ENCODE assay signal across 8 cellular contexts in genomic region chr1:6634278-6635052, GRCh38. TPM values are rescaled to one million over a fixed set of nuclear protein-coding genes. Genes with fewer than 3 reads are reported as not detected.
DNase-seq lines count a peak whose midpoint lies in the region; ATAC-seq, FAIRE-seq and TF ChIP-seq lines count a peak whose summit lies in the region.

No MANE protein-coding gene starts in this region.

- no peaks in the 10 kb centered on the region for H3K27me3 ChIP-seq in HCT116 (ENCODE audit: insufficient read depth, low read length)

- H3K27ac ChIP-seq in HCT116 (ENCODE audit: low read depth, low read length) = no peak overlapping the region

- H3K36me3 ChIP-seq in HCT116 (ENCODE audit: control insufficient read depth in 1 of 2, insufficient read depth in 2 of 2, low read length in 2 of 2) = peaks cover 22 to 35% of the 10 kb centered on the region in 2 experiments
- H3K36me3 ChIP-seq in mucosa of descending colon (ENCODE audit: low read depth) = no peaks in the 10 kb centered on the region

- no peaks in the 10 kb centered on the region for H3K9me2 ChIP-seq in HCT116 (ENCODE audit: insufficient read depth)

- H3K4me1 ChIP-seq in HCT116 (ENCODE audit: control insufficient read depth in 1 of 2, insufficient read depth in 2 of 2, low read length in 2 of 2) (no peaks in the 10 kb centered on the region), mucosa of descending colon (ENCODE audit: low read depth) (no peaks in the 10 kb centered on the region)

- no peak for TF ChIP-seq POLR2A in HCT116 (IDR thresholded peaks at IDR 0.05; ENCODE audit: borderline replicate concordance, extremely low read depth, insufficient read depth, insufficient read length)

- intact Hi-C loops in HCT116 (cut with micrococcal nuclease) (no loop called here), mucosa of descending colon (cut with DNase I, micrococcal nuclease) (no loop called here)

- CTCF ChIA-PET in HCT116 (lab: Charles Lee) = interaction anchor here (0.7 to 1.3 kb wide), 2 partner anchors 154 to 162 kb away, joined by 3 read pairs; no protein-coding TSS in a partner anchor

- TSS peak; percentile 56 for BruUV-seq in HCT116 (replicated peaks; lab: Mats Ljungman, UMichigan)

- H3K4me3 ChIP-seq in HCT116 (replicated peaks in 1 of 2; ENCODE audit: low read depth in 1 of 2, low read length in 2 of 2) (no peak overlapping the region), WI38 (ENCODE audit: low read depth, low read length) (no peak overlapping the region), mucosa of descending colon (no peak overlapping the region)

- no peak for FAIRE-seq in urothelium cell line (lab: Jason Lieb, UNC)

- DNase-seq in AG20443 (ENCODE audit: low spot score) (peak; percentile 63), HCT116 (ENCODE audit: low read depth, low spot score) (no peak), dermis microvascular lymphatic vessel endothelial cell (ENCODE audit: low read depth in 2 of 2) (peak; percentile 34 to 66), mucosa of descending colon (peak; percentile 69 to 80 (median 78)), urothelium cell line (ENCODE audit: low spot score) (peak; percentile 23)

- RAD21 ChIA-PET in HCT116 (lab: Charles Lee; ENCODE audit: low non-redundant PET in 1 of 2, low total read pairs in 2 of 2, uncharacterized antibody in 2 of 2, unreplicated experiment in 2 of 2) = no interaction called here

- H3K9me3 ChIP-seq in HCT116 (ENCODE audit: control insufficient read depth in 1 of 2, insufficient read depth in 1 of 2, low read depth in 1 of 2, low read length in 2 of 2) = no peaks in the 10 kb centered on the region
- no peaks in the 10 kb centered on the region for H3K9me3 ChIP-seq in mucosa of descending colon

- ATAC-seq in HCT116 = peak; percentile 77
- peak; percentile 87 for ATAC-seq in mucosa of descending colon
- no peak for ATAC-seq in GM21515 (IDR thresholded peaks at IDR 0.05; ENCODE audit: unreplicated experiment)
- no peak for ATAC-seq in GM18498 (IDR thresholded peaks at IDR 0.05; ENCODE audit: unreplicated experiment)

- H3K4me2 ChIP-seq in HCT116 (ENCODE audit: low read length) = no peak overlapping the region

- H4K20me1 ChIP-seq in HCT116 (ENCODE audit: insufficient read depth) = no peaks in the 10 kb centered on the region

- peak; percentile 73 for TF ChIP-seq RAD21 in HCT116 (IDR thresholded peaks at IDR 0.05; ENCODE audit: low read depth)

- no peaks in the 10 kb centered on the region for H3K79me2 ChIP-seq in HCT116 (ENCODE audit: insufficient read depth, low read length)

- POLR2A ChIA-PET in HCT116 (lab: Charles Lee) = interaction anchor here (0.6 to 1.3 kb wide), 2 partner anchors 10 to 225 kb away, joined by 3 to 4 read pairs; partner anchors contain the start of gene THAP3

- TF ChIP-seq CTCF in HCT116 (IDR thresholded peaks at IDR 0.05 in 2 of 3, conservative IDR thresholded peaks at IDR 0.05 in 1 of 3; ENCODE audit: borderline replicate concordance in 1 of 3, insufficient read depth in 1 of 3, low read depth in 2 of 3, low read length in 2 of 3) (peak; percentile 50 to 69 (median 63); a peak in 5 of 6 replicates), WI38 (IDR thresholded peaks at IDR 0.05; ENCODE audit: low read depth, low read length) (peak; percentile 30; the same call in 1 of the 2 replicates), mucosa of descending colon (IDR thresholded peaks at IDR 0.05) (peak; percentile 18)

- H3K9ac ChIP-seq in HCT116 (ENCODE audit: low read length) = no peak overlapping the region

- no peak overlapping the region for H2AFZ ChIP-seq in HCT116 (ENCODE audit: low read depth, low read length, poor library complexity, severe bottlenecking)

TF ChIP-seq in HCT116, 20 proteins besides CTCF, POLR2A, EP300 and RAD21:
- TF ChIP-seq ELF1 (IDR thresholded peaks at IDR 0.05; ENCODE audit: borderline replicate concordance, low read depth) (no peak), POLR2AphosphoS5 (IDR thresholded peaks at IDR 0.05; ENCODE audit: low read depth, low read length) (peak; percentile 49; the same call in 1 of the 2 replicates), TCF7L2 (IDR thresholded peaks at IDR 0.05; ENCODE audit: borderline replicate concordance, extremely low read depth, insufficient read depth, insufficient read length) (peak; percentile 68)

RNA-seq across cellular contexts. Expression of gene THAP3, which starts 9.8 kb away (rescaled TPM):
- total RNA-seq in HCT116 (2021; ENCODE audit: unreplicated experiment) (23.1 TPM), dermis microvascular lymphatic vessel endothelial cell (15.6 and 16.0 TPM in 2 replicates), mucosa of descending colon (10 to 100 TPM in 2 of 3 donors, 1 to 10 TPM in 1; 8.5 to 19.4 (median 13.7) TPM)
- polyA plus RNA-seq in HCT116 (2012) = 26.1 and 26.2 TPM in 2 replicates

RNA-seq across cellular contexts. Expression of gene PHF13, which starts 20.9 kb away (rescaled TPM):
- total RNA-seq in HCT116 (2021; ENCODE audit: unreplicated experiment) (25.8 TPM), dermis microvascular lymphatic vessel endothelial cell (7.2 and 10.2 TPM in 2 replicates), mucosa of descending colon (10 to 100 TPM in 1 of 3 donors, 1 to 10 TPM in 2; 6.6 to 21.5 (median 8.9) TPM)
- 10.6 and 13.7 TPM in 2 replicates for polyA plus RNA-seq in HCT116 (2012)

RNA-seq across cellular contexts. Expression of gene KLHL21, which starts 31.8 kb away (rescaled TPM):
- total RNA-seq in HCT116 (2021; ENCODE audit: unreplicated experiment) (27.5 TPM), dermis microvascular lymphatic vessel endothelial cell (9.4 and 19.7 TPM in 2 replicates), mucosa of descending colon (10 to 100 TPM in 2 of 3 donors, 1 to 10 TPM in 1; 8.7 to 68.2 (median 10.7) TPM)
- 15.5 and 32.6 TPM in 2 replicates for polyA plus RNA-seq in HCT116 (2012)

RNA-seq across cellular contexts. Expression of gene ZBTB48, which starts 54.7 kb away (rescaled TPM):
- total RNA-seq in HCT116 (2021; ENCODE audit: unreplicated experiment) (41.9 TPM), dermis microvascular lymphatic vessel endothelial cell (9.5 and 14.0 TPM in 2 replicates), mucosa of descending colon (10 to 100 TPM; 36.8 to 53.9 (median 42.3) TPM)
- polyA plus RNA-seq in HCT116 (2012) = 40.3 and 43.8 TPM in 2 replicates

Comparison
In these comparisons a context has a peak if more than half of its experiments do, and no peak if none do; other contexts are left out.
1. ATAC-seq: peak in HCT116 (single experiment) and mucosa of descending colon (single experiment); none in GM21515 (single experiment) and GM18498 (single experiment).
2. Peak in every context shown above with its lines, with median percentiles within 50 percentile points of each other: CTCF ChIP-seq.